ENCODE assay signal across 1 cellular context in the genomic region with DNA sequence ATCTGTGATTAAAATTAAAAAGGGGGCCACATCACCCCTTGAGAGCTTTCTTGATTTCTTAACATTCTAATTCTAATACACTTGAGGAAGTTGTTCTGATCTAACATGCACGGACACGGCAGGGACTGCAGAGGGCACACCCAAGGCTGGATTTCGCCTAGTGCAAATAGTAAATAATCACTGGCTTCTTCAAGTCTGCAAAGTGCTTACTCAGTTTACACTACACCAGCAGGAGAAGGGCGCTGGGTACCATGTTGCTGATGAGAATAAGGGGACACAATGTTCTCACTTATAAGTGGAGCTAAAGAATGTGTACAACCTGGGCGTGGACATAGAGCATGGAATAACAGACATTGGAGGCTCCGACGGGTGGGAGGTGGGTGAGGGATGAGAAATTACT.
TF ChIP-seq lines count a peak whose summit lies in the region.

No MANE protein-coding gene starts in this region.

TF ChIP-seq in HepG2, 621 proteins besides CTCF, POLR2A, EP300 and RAD21 (continued from another document):
- TF ChIP-seq, protein P1, sequence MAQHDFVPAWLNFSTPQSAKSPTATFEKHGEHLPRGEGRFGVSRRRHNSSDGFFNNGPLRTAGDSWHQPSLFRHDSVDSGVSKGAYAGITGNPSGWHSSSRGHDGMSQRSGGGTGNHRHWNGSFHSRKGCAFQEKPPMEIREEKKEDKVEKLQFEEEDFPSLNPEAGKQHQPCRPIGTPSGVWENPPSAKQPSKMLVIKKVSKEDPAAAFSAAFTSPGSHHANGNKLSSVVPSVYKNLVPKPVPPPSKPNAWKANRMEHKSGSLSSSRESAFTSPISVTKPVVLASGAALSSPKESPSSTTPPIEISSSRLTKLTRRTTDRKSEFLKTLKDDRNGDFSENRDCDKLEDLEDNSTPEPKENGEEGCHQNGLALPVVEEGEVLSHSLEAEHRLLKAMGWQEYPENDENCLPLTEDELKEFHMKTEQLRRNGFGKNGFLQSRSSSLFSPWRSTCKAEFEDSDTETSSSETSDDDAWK (CRISPR knock-in tag; IDR thresholded peaks at IDR 0.05): no peak
- TF ChIP-seq, protein P2, sequence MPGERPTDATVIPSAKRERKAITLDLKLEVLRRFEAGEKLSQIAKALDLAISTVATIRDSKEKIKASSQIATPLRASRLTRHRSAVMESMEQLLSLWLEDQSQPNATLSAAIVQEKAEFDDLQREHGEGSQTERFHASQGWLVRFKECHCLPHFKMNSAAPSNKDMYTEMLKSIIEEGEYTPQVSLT (CRISPR knock-in tag; IDR thresholded peaks at IDR 0.05; ENCODE audit: borderline replicate concordance, low read depth): no peak
- TF ChIP-seq FOXP1 (IDR thresholded peaks at IDR 0.05) (no peak), FOXP1 (CRISPR knock-in tag; IDR thresholded peaks at IDR 0.05) (no peak)
- TF ChIP-seq, protein P3, sequence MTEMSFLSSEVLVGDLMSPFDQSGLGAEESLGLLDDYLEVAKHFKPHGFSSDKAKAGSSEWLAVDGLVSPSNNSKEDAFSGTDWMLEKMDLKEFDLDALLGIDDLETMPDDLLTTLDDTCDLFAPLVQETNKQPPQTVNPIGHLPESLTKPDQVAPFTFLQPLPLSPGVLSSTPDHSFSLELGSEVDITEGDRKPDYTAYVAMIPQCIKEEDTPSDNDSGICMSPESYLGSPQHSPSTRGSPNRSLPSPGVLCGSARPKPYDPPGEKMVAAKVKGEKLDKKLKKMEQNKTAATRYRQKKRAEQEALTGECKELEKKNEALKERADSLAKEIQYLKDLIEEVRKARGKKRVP (CRISPR knock-in tag; IDR thresholded peaks at IDR 0.05): no peak
